Comparison of ENCODE assay signal across 8 cellular contexts in genomic region chr3:155323063-155323666, GRCh38. TPM values are rescaled to one million over a fixed set of nuclear protein-coding genes. Genes with fewer than 3 reads are reported as not detected.
DNase-seq lines count a peak whose midpoint lies in the region; ATAC-seq and TF ChIP-seq lines count a peak whose summit lies in the region.

No MANE protein-coding gene starts in this region.

- no peaks in the 10 kb centered on the region for H3K9me3 Mint-ChIP-seq in activated CD8-positive, alpha-beta T cell treated with anti-CD3 and anti-CD28 coated beads for 36 hours

- peak; percentile 51 for TF ChIP-seq CTCF in activated CD8-positive, alpha-beta T cell treated with anti-CD3 and anti-CD28 coated beads for 36 hours (IDR thresholded peaks at IDR 0.05)
- TF ChIP-seq CTCF in right atrium auricular region (IDR thresholded peaks at IDR 0.05), result peak; percentile 44 to 74

- POLR2A ChIA-PET in activated CD8-positive, alpha-beta T cell treated with anti-CD3 and anti-CD28 coated beads for 36 hours (lab: Charles Lee), result interaction anchor here (0.6 kb wide), 1 partner anchor 993 kb away, joined by 5 read pairs; no protein-coding TSS in a partner anchor

- DNase-seq in D341Med (ENCODE audit: low spot score) (peak; percentile 67), NCI-H2196 treated with DMSO at 0.1 percent for 48 hours (lab: John Stamatoyannopoulos, UW; ENCODE audit: unreplicated experiment) (peak; percentile 36), right atrium auricular region (ENCODE audit: low spot score) (no peak), skeletal muscle cell (ENCODE audit: low read depth) (peak; percentile 74)
- peak; percentile 34 for DNase-seq in activated CD8-positive, alpha-beta T cell treated with anti-CD3 and anti-CD28 coated beads for 36 hours
- DNase-seq in stimulated activated CD4-positive, alpha-beta T cell treated with anti-CD3 and anti-CD28 coated beads, Interleukin-1b, Interleukin-23, amount 100 ng/mL, for 48 hours, result no peak

- no peaks in the 10 kb centered on the region for H3K36me3 Mint-ChIP-seq in activated CD8-positive, alpha-beta T cell treated with anti-CD3 and anti-CD28 coated beads for 36 hours (ENCODE audit: low read depth)

- H3K4me3 ChIP-seq in right atrium auricular region, result no peak overlapping the region
- H3K4me3 ChIP-seq in skeletal muscle cell (ENCODE audit: low read depth, low read length), result no peak overlapping the region

- CTCF ChIA-PET in activated CD8-positive, alpha-beta T cell treated with anti-CD3 and anti-CD28 coated beads for 36 hours (lab: Charles Lee), result interaction anchor here (0.6 to 1.7 kb wide), 8 partner anchors 8 to 591 kb away, joined by 3 to 9 read pairs (median 3); no protein-coding TSS in a partner anchor

- no peaks in the 10 kb centered on the region for H3K27me3 ChIP-seq in right atrium auricular region

- no peaks in the 10 kb centered on the region for H3K36me3 ChIP-seq in right atrium auricular region

- no peaks in the 10 kb centered on the region for H3K9me3 ChIP-seq in right atrium auricular region

- no peaks in the 10 kb centered on the region for H3K27me3 Mint-ChIP-seq in activated CD8-positive, alpha-beta T cell treated with anti-CD3 and anti-CD28 coated beads for 36 hours

- intact Hi-C loops in activated CD8-positive, alpha-beta T cell treated with anti-CD3 and anti-CD28 coated beads for 36 hours (cut with micrococcal nuclease), result loop anchor here (10.0 kb wide), 1 partner anchor 368 kb away; no protein-coding TSS in a partner anchor

- no peak overlapping the region for H3K4me3 Mint-ChIP-seq in activated CD8-positive, alpha-beta T cell treated with anti-CD3 and anti-CD28 coated beads for 36 hours

- H3K27ac Mint-ChIP-seq in activated CD8-positive, alpha-beta T cell treated with anti-CD3 and anti-CD28 coated beads for 36 hours, result no peak overlapping the region

- H3K4me1 ChIP-seq in right atrium auricular region, result no peaks in the 10 kb centered on the region

- no peaks in the 10 kb centered on the region for H3K4me1 Mint-ChIP-seq in activated CD8-positive, alpha-beta T cell treated with anti-CD3 and anti-CD28 coated beads for 36 hours (ENCODE audit: low read depth)

- H3K27ac ChIP-seq in right atrium auricular region, result no peak overlapping the region

- ATAC-seq in GM19025 (IDR thresholded peaks at IDR 0.05; ENCODE audit: low read depth, unreplicated experiment), result peak; percentile 66
- ATAC-seq in HG03280 (IDR thresholded peaks at IDR 0.05; ENCODE audit: unreplicated experiment), result peak; percentile 83
- peak; percentile 66 for ATAC-seq in activated CD8-positive, alpha-beta T cell treated with anti-CD3 and anti-CD28 coated beads for 36 hours

RNA-seq across cellular contexts. Expression of gene STRIT1, which starts 29.7 kb away (rescaled TPM):
- total RNA-seq in activated CD8-positive, alpha-beta T cell treated with anti-CD3 and anti-CD28 coated beads for 36 hours, result not detected
- not detected for total RNA-seq in right atrium auricular region

Comparison
In these comparisons a context has a peak if more than half of its experiments do, and no peak if none do; other contexts are left out.
1. DNase-seq: peak in D341Med (single experiment), NCI-H2196 treated with DMSO at 0.1 percent for 48 hours (single experiment), activated CD8-positive, alpha-beta T cell treated with anti-CD3 and anti-CD28 coated beads for 36 hours (single experiment) and skeletal muscle cell (single experiment); none in right atrium auricular region (single experiment) and stimulated activated CD4-positive, alpha-beta T cell treated with anti-CD3 and anti-CD28 coated beads, Interleukin-1b, Interleukin-23, amount 100 ng/mL, for 48 hours (single experiment).
2. Peak in every context shown above with its lines, with median percentiles within 50 percentile points of each other: ATAC-seq.